In the genomic region with DNA sequence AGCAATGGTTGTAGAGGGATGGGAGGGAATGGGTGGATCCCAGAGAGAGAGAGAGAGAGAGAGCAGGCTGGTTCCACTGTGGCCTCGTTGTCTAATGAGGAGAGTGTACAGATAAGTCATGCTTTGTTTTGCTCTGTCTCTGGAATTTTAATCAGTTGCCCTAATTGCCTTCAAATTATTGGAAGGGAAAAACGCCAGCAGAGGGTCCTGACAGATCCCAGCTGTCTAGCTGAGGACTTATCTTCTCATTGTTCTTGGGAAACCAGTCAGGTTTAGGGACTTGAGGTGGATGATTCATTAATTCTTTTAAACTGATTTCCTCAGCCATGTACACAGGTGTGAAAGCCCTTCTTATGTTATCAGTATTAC, we compare ENCODE assay signal across 14 cellular contexts. TPM values are rescaled to one million over a fixed set of nuclear protein-coding genes. Genes with fewer than 3 reads are reported as not detected.
A peak's percentile ranks its signal among the peaks of the same experiment; 100 is the strongest.
DNase-seq lines count a peak whose midpoint lies in the region; ATAC-seq and TF ChIP-seq lines count a peak whose summit lies in the region.
"Had no signal": no experiment of that assay in that cellular context is flagged by ENCODE, and none has a peak within 500 bp of the region (broad histone marks: within the 10 kb centered on the region; RNA-seq: fewer than 3 reads in every experiment).

No MANE protein-coding gene starts in this region.

- H3K27me3 Mint-ChIP-seq in HFFc6 (ENCODE audit: insufficient read depth) = no peaks in the 10 kb centered on the region
- peaks cover 13% of the 10 kb centered on the region for H3K27me3 Mint-ChIP-seq in nephron (ENCODE audit: low read depth)

- H3K36me3 Mint-ChIP-seq in HFFc6 (ENCODE audit: low read depth) = no peaks in the 10 kb centered on the region; the same call in 1 of the 2 replicates
- no peaks in the 10 kb centered on the region for H3K36me3 Mint-ChIP-seq in nephron (ENCODE audit: low read depth)
- H3K36me3 Mint-ChIP-seq: WTC11 had no signal

- CTCF ChIA-PET in PC-9 (lab: Charles Lee) = interaction anchor here (0.7 kb wide), 1 partner anchor 33 kb away, joined by 6 read pairs; no protein-coding TSS in a partner anchor

- peaks cover 95% of the 10 kb centered on the region for H3K79me2 ChIP-seq in PC-9 (ENCODE audit: low read depth)

- H3K27ac Mint-ChIP-seq in HFFc6 (peak overlapping the region; percentile 19; the same call in 1 of the 2 replicates), nephron (peak overlapping the region; percentile 9 to 19 (median 13))

- DNase-seq in AG10803 (ENCODE audit: low read depth) (peak; percentile 8), HFFc6 (no peak), caudate nucleus (lab: John Stamatoyannopoulos, UW) (peak in 2 of 61 donors; percentile 38 to 48), PC-9 (no peak), upper lobe of left lung (no peak)
- DNase-seq: amniotic stem cell; gastrocnemius medialis; psoas muscle; stimulated activated CD4-positive, alpha-beta T cell treated with anti-CD3 and anti-CD28 coated beads, Interleukin-1b, Interleukin-23, amount 100 ng/mL, for 48 hours had no signal

- no peaks in the 10 kb centered on the region for H3K9me3 Mint-ChIP-seq in HFFc6
- no peaks in the 10 kb centered on the region for H3K9me3 Mint-ChIP-seq in nephron
- H3K9me3 Mint-ChIP-seq: WTC11 had no signal

- intact Hi-C loops in PC-9 (cut with micrococcal nuclease; ENCODE audit: unreplicated experiment) = no loop called here

- H3K27ac ChIP-seq in caudate nucleus (ENCODE audit: low read depth, low read length) = peak overlapping the region; percentile 44
- H3K27ac ChIP-seq in PC-9 = no peak overlapping the region; the same call in 1 of the 2 replicates
- H3K27ac ChIP-seq in upper lobe of left lung = peak overlapping the region in 2 of 4 donors; percentile 22 to 42
- H3K27ac ChIP-seq: BLaER1, gastrocnemius medialis, psoas muscle had no signal

- H3K4me1 Mint-ChIP-seq in HFFc6 (ENCODE audit: low read depth) (peaks cover 8% of the 10 kb centered on the region; the same call in 1 of the 2 replicates), nephron (peaks cover 14% of the 10 kb centered on the region)

- H2AFZ ChIP-seq in PC-9 = no peak overlapping the region

- H3K27me3 ChIP-seq in PC-9 (ENCODE audit: insufficient read depth, low read depth) = no peaks in the 10 kb centered on the region
- H3K27me3 ChIP-seq in upper lobe of left lung = no peaks in the 10 kb centered on the region
- H3K27me3 ChIP-seq: BLaER1, gastrocnemius medialis had no signal

- no peak overlapping the region for H3K4me3 Mint-ChIP-seq in HFFc6
- H3K4me3 Mint-ChIP-seq in nephron = no peak overlapping the region
- H3K4me3 Mint-ChIP-seq: WTC11 had no signal

- H3K36me3 ChIP-seq in PC-9 (ENCODE audit: low read depth) = 0 out of 2 replicates have a peak, but pooled peaks cover 8% of the 10 kb centered on the region
- H3K36me3 ChIP-seq in upper lobe of left lung = peaks cover 0 to 15% (median 9%) of the 10 kb centered on the region in 4 donors
- H3K36me3 ChIP-seq: gastrocnemius medialis had no signal

- no peak for TF ChIP-seq EP300 in upper lobe of left lung (IDR thresholded peaks at IDR 0.05)

- POLR2A ChIA-PET in PC-9 (lab: Charles Lee; ENCODE audit: unreplicated experiment) = interaction anchor here (0.6 kb wide), 2 partner anchors 42 to 1389 kb away, joined by 5 read pairs; no protein-coding TSS in a partner anchor

- no peak overlapping the region for H3K4me3 ChIP-seq in AG10803 (ENCODE audit: low read length)
- no peak overlapping the region for H3K4me3 ChIP-seq in PC-9
- no peak overlapping the region for H3K4me3 ChIP-seq in upper lobe of left lung
- H3K4me3 ChIP-seq: BLaER1, gastrocnemius medialis, psoas muscle had no signal

- H3K9me3 ChIP-seq in PC-9 (ENCODE audit: insufficient read depth, low read depth) (no peaks in the 10 kb centered on the region), upper lobe of left lung (no peaks in the 10 kb centered on the region)
- H3K9me3 ChIP-seq: BLaER1, gastrocnemius medialis, psoas muscle had no signal

- TF ChIP-seq CTCF in AG10803 (conservative IDR thresholded peaks at IDR 0.05; ENCODE audit: low read length) (no peak), HFFc6 (IDR thresholded peaks at IDR 0.05) (no peak), nephron (IDR thresholded peaks at IDR 0.05; ENCODE audit: unreplicated experiment in 3 of 3) (no peak), PC-9 (conservative IDR thresholded peaks at IDR 0.05) (no peak), upper lobe of left lung (IDR thresholded peaks at IDR 0.05) (no peak)

- ATAC-seq in GM21360 (IDR thresholded peaks at IDR 0.05; ENCODE audit: unreplicated experiment) = no peak
- no peak for ATAC-seq in upper lobe of left lung (ENCODE audit: low FRiP score in 2 of 2)
- no peak for ATAC-seq in HG03045 (IDR thresholded peaks at IDR 0.05; ENCODE audit: unreplicated experiment)
- ATAC-seq: gastrocnemius medialis, psoas muscle, WTC11 had no signal

- H4K20me1 ChIP-seq in PC-9 (ENCODE audit: insufficient read depth) = peaks cover 79% of the 10 kb centered on the region

- H3K4me1 ChIP-seq in PC-9 (replicated peaks; ENCODE audit: insufficient read depth) = peaks cover 6% of the 10 kb centered on the region; the same call in 1 of the 2 replicates
- H3K4me1 ChIP-seq in upper lobe of left lung = peaks cover 23 to 62% (median 35%) of the 10 kb centered on the region in 4 donors
- H3K4me1 ChIP-seq: gastrocnemius medialis, psoas muscle had no signal

- 37 to 60% methylated on average over 2 of the region's 2 CpGs for WGBS in upper lobe of left lung, 2 donors

- H3K9me2 ChIP-seq in PC-9 (ENCODE audit: insufficient read depth) = no peaks in the 10 kb centered on the region

- peaks cover 44% of the 10 kb centered on the region; the same call in 1 of the 2 replicates for H3F3A ChIP-seq in PC-9 (ENCODE audit: insufficient read depth, low read depth)

- TF ChIP-seq POLR2A in upper lobe of left lung (IDR thresholded peaks at IDR 0.05) = no peak

- no TSS peak for BruUV-seq in PC-9 (replicated peaks; lab: Mats Ljungman, UMichigan)

- no peak overlapping the region for H3K4me2 ChIP-seq in PC-9

RNA-seq across cellular contexts. Expression of gene HPCAL1, which starts 58.5 kb away (rescaled TPM):
- 10 to 100 TPM; 36.3 to 60.3 (median 57.2) TPM for total RNA-seq in HFFc6 (2021; fragmentation: NEBNext Ultra II Directional; extraction: Animal tissue kit (Norgen Biotek cat#: 25700))
- 91.1 and 105 TPM in 2 replicates for total RNA-seq in PC-9 (2021)
- total RNA-seq in upper lobe of left lung = 100 to 1,000 TPM; 131 to 481 (median 261) TPM
